Comparison of ENCODE assay signal across 22 cellular contexts in the genomic region with DNA sequence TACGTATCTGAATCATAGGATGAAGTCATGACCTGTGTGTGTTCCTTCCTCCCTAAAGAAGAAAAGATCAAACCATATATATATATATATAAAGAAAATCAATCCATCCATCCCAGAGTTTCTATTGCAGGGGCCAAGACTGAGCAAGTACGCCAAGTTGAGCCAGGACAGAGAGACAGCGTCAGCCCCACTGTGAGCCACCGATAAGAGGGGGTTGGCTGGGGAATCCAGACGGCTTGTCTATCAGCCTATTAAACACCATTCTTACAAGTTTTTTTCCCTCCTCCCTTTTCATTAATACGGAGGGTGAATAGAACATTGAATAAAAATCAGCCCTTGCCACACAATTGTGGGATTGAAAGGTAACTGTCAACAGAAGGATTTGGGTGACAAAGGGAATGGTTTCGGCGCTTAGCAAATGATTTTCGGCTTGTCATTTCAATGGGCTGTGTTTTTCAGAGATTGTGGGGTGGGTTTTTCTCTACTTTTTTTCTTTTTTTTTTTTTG.
"Had no signal": no experiment of that assay in that cellular context is flagged by ENCODE, and none has a peak within 500 bp of the region (broad histone marks: within the 10 kb centered on the region; RNA-seq: fewer than 3 reads in every experiment).

No MANE protein-coding gene starts in this region.

- ATAC-seq: effector memory CD8-positive, alpha-beta T cell; left ventricle myocardium superior; lower lobe of right lung; natural killer cell; stimulated activated naive B cell treated with anti-CD40 and anti-IgM and Interleukin-4, amounts not matched to agents 10 μg/mL and 1 μg/mL and 100 μg/mL, for 72 hours had no signal

- H3K27ac Mint-ChIP-seq: effector memory CD8-positive, alpha-beta T cell; immature natural killer cell; natural killer cell; progenitor cell of endocrine pancreas; stimulated activated naive B cell treated with anti-CD40 and anti-IgM and Interleukin-4, amounts not matched to agents 10 μg/mL and 1 μg/mL and 100 μg/mL, for 72 hours; stimulated activated naive CD8-positive, alpha-beta T cell treated with anti-CD3 and anti-CD28 coated beads, Interleukin-15, Interleukin-2, amounts not matched to agents 100 ng/mL and 50 ng/mL, for 24 hours had no signal

- H3K4me3 ChIP-seq: coronary artery, lower lobe of right lung, right lobe of liver, thoracic aorta, tibial nerve, upper lobe of left lung had no signal

- FAIRE-seq: frontal cortex, small intestine had no signal

- H3K4me1 Mint-ChIP-seq: immature natural killer cell; natural killer cell; stimulated activated naive B cell treated with anti-CD40 and anti-IgM and Interleukin-4, amounts not matched to agents 10 μg/mL and 1 μg/mL and 100 μg/mL, for 72 hours had no signal

- H3K27me3 ChIP-seq: right lobe of liver, tibial nerve, upper lobe of left lung had no signal

- H3K9me3 Mint-ChIP-seq: immature natural killer cell; natural killer cell; stimulated activated naive CD8-positive, alpha-beta T cell treated with anti-CD3 and anti-CD28 coated beads, Interleukin-15, Interleukin-2, amounts not matched to agents 100 ng/mL and 50 ng/mL, for 24 hours had no signal

- H3K4me1 ChIP-seq: lower lobe of right lung, parathyroid adenoma, right lobe of liver, upper lobe of left lung had no signal

- H3K9me3 ChIP-seq: lower lobe of right lung, right lobe of liver, thoracic aorta had no signal

- H3K36me3 Mint-ChIP-seq: immature natural killer cell; natural killer cell; stimulated activated naive B cell treated with anti-CD40 and anti-IgM and Interleukin-4, amounts not matched to agents 10 μg/mL and 1 μg/mL and 100 μg/mL, for 72 hours had no signal

- H3K9ac ChIP-seq: parathyroid adenoma had no signal

- H2AFZ ChIP-seq: parathyroid adenoma had no signal

- H3K27ac ChIP-seq: coronary artery, lower lobe of right lung, parathyroid adenoma, right lobe of liver, thoracic aorta, tibial nerve, upper lobe of left lung had no signal

- H3K79me2 ChIP-seq: parathyroid adenoma had no signal

- H3K4me3 Mint-ChIP-seq: effector memory CD8-positive, alpha-beta T cell; immature natural killer cell; natural killer cell; stimulated activated naive B cell treated with anti-CD40 and anti-IgM and Interleukin-4, amounts not matched to agents 10 μg/mL and 1 μg/mL and 100 μg/mL, for 72 hours; stimulated activated naive CD8-positive, alpha-beta T cell treated with anti-CD3 and anti-CD28 coated beads, Interleukin-15, Interleukin-2, amounts not matched to agents 100 ng/mL and 50 ng/mL, for 24 hours had no signal

- H3K27me3 Mint-ChIP-seq: stimulated activated naive B cell treated with anti-CD40 and anti-IgM and Interleukin-4, amounts not matched to agents 10 μg/mL and 1 μg/mL and 100 μg/mL, for 72 hours; stimulated activated naive CD8-positive, alpha-beta T cell treated with anti-CD3 and anti-CD28 coated beads, Interleukin-15, Interleukin-2, amounts not matched to agents 100 ng/mL and 50 ng/mL, for 24 hours had no signal

- H3K36me3 ChIP-seq: lower lobe of right lung, right lobe of liver, thoracic aorta, tibial nerve, upper lobe of left lung had no signal

- DNase-seq: dermis blood vessel endothelial cell; effector memory CD8-positive, alpha-beta T cell; hypothalamus; immature natural killer cell; islet precursor cell; kidney glomerular epithelial cell; left ventricle myocardium superior; lower lobe of right lung; natural killer cell; right lobe of liver; small intestine; stimulated activated CD4-positive, alpha-beta T cell treated with anti-CD3 and anti-CD28 coated beads, Interleukin-15, amount 100 ng/mL, for 24 hours; stimulated activated CD4-positive, alpha-beta T cell treated with anti-CD3 and anti-CD28 coated beads, Interleukin-2, amount 100 ng/mL, for 48 hours; stimulated activated naive B cell treated with anti-CD40 and anti-IgM and Interleukin-4, amounts not matched to agents 10 μg/mL and 1 μg/mL and 100 μg/mL, for 72 hours; upper lobe of left lung had no signal
